Comparison of ENCODE assay signal across 8 cellular contexts in the genomic region with DNA sequence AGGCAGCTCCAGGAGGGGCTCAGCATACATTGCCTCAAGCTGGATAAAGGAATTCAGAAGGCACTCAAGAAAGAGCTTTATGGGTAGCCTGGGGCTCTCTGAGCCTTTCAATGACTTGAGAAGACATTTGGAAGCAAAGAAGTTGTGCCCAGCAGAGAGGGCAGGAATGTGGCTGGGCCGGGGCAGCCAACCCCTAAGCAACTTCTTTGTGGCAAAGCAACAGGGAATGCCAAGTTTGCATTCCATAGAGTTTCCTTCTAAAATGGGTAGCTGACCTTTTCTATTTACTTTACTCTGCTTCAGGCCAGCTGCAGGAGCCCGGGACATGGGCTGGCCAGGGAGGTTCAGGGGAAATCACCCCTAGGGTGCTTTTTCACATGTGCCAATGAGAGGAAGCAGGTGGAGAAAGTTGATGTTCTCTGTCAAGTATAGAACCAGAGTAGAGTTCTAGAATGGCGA. TPM values are rescaled to one million over a fixed set of nuclear protein-coding genes. Genes with fewer than 3 reads are reported as not detected.
DNase-seq lines count a peak whose midpoint lies in the region; ATAC-seq and TF ChIP-seq lines count a peak whose summit lies in the region.

No MANE protein-coding gene starts in this region.

- peak overlapping the region; percentile 83 for H3K27ac Mint-ChIP-seq in neural progenitor cell

- H3K9me3 Mint-ChIP-seq in neural progenitor cell, result no peaks in the 10 kb centered on the region

- no peak overlapping the region for H3K4me3 Mint-ChIP-seq in neural progenitor cell

- peak overlapping the region; percentile 85 for H3K27ac ChIP-seq in BLaER1
- H3K27ac ChIP-seq in OCI-LY1 (ENCODE audit: low read depth, low read length, poor library complexity, severe bottlenecking), result peak overlapping the region; percentile 96
- peak overlapping the region; percentile 58 for H3K27ac ChIP-seq in duodenal mucosa (ENCODE audit: low read depth, low read length)
- no peak overlapping the region for H3K27ac ChIP-seq in neural progenitor cell

- H3K9ac ChIP-seq in BLaER1, result peak overlapping the region; percentile 58; the same call in 1 of the 2 replicates
- H3K9ac ChIP-seq in OCI-LY1 (ENCODE audit: low read length), result peak overlapping the region; percentile 18; the same call in 1 of the 2 replicates
- peak overlapping the region; percentile 25 to 35 for H3K9ac ChIP-seq in duodenal mucosa (ENCODE audit: low read depth in 1 of 2, low read length in 2 of 2)
- no peak overlapping the region for H3K9ac ChIP-seq in neural progenitor cell

- H3K27me3 ChIP-seq in BLaER1 (no peaks in the 10 kb centered on the region; the same call in 1 of the 2 replicates), OCI-LY1 (ENCODE audit: insufficient read depth, low read length) (no peaks in the 10 kb centered on the region), duodenal mucosa (ENCODE audit: control insufficient read depth in 1 of 2, insufficient read depth in 2 of 2, low read length in 2 of 2) (no peaks in the 10 kb centered on the region), neural progenitor cell (no peaks in the 10 kb centered on the region)

- no peaks in the 10 kb centered on the region for H3K9me2 ChIP-seq in OCI-LY1 (ENCODE audit: low read depth, low read length)

- H3K36me3 ChIP-seq in BLaER1, result peaks cover 56% of the 10 kb centered on the region
- peaks cover 52% of the 10 kb centered on the region for H3K36me3 ChIP-seq in OCI-LY1 (ENCODE audit: insufficient read depth, low read length)
- H3K36me3 ChIP-seq in duodenal mucosa (ENCODE audit: control insufficient read depth in 1 of 2, insufficient read depth in 2 of 2, low read length in 2 of 2), result peaks cover 0 to 9% of the 10 kb centered on the region in 2 donors
- no peaks in the 10 kb centered on the region for H3K36me3 ChIP-seq in neural progenitor cell

- H3K4me1 Mint-ChIP-seq in neural progenitor cell, result peaks cover 21% of the 10 kb centered on the region

- TF ChIP-seq CTCF in OCI-LY1 (IDR thresholded peaks at IDR 0.05; ENCODE audit: low read length), result no peak
- TF ChIP-seq CTCF in neural progenitor cell (IDR thresholded peaks at IDR 0.05), result no peak

- no peak for DNase-seq in neural progenitor cell (ENCODE audit: low spot score)
- DNase-seq in HT-29 (ENCODE audit: low spot score), result no peak

- H2AFZ ChIP-seq in OCI-LY1 (ENCODE audit: low read length), result no peak overlapping the region
- no peak overlapping the region for H2AFZ ChIP-seq in neural progenitor cell (replicated peaks)

- H3F3A ChIP-seq in OCI-LY1 (ENCODE audit: insufficient read depth, low read length), result peaks cover 9% of the 10 kb centered on the region; the same call in 1 of the 2 replicates
- no peaks in the 10 kb centered on the region for H3F3A ChIP-seq in neural progenitor cell (ENCODE audit: low read depth)

- H4K20me1 ChIP-seq in BLaER1, result peaks cover 30% of the 10 kb centered on the region
- H4K20me1 ChIP-seq in OCI-LY1 (ENCODE audit: insufficient read depth, low read length), result no peaks in the 10 kb centered on the region
- H4K20me1 ChIP-seq in neural progenitor cell (ENCODE audit: low read depth), result peaks cover 54% of the 10 kb centered on the region

- H3K79me2 ChIP-seq in OCI-LY1 (ENCODE audit: insufficient read depth, low read length) (no peaks in the 10 kb centered on the region), neural progenitor cell (ENCODE audit: low read depth) (peaks cover 70% of the 10 kb centered on the region)

- H3K4me1 ChIP-seq in BLaER1 (peaks cover 98% of the 10 kb centered on the region), OCI-LY1 (ENCODE audit: insufficient read depth, low read length, severe bottlenecking) (peaks cover 92% of the 10 kb centered on the region), duodenal mucosa (ENCODE audit: control insufficient read depth in 1 of 2, insufficient read depth in 2 of 2, low read length in 2 of 2) (peaks cover 93% of the 10 kb centered on the region in 2 donors), neural progenitor cell (peaks cover 7% of the 10 kb centered on the region)

- peaks cover 18% of the 10 kb centered on the region for H3K36me3 Mint-ChIP-seq in neural progenitor cell

- peaks cover 34% of the 10 kb centered on the region for H3K9me3 ChIP-seq in BLaER1
- H3K9me3 ChIP-seq in OCI-LY1 (ENCODE audit: low read length), result 0 out of 2 replicates have a peak, but pooled peaks cover 3% of the 10 kb centered on the region
- H3K9me3 ChIP-seq in duodenal mucosa (ENCODE audit: control insufficient read depth in 1 of 2, low read length in 2 of 2), result no peaks in the 10 kb centered on the region
- H3K9me3 ChIP-seq in neural progenitor cell (ENCODE audit: low read depth), result no peaks in the 10 kb centered on the region

- H3K27me3 Mint-ChIP-seq in neural progenitor cell (ENCODE audit: insufficient read depth, low read depth), result no peaks in the 10 kb centered on the region

- H3K4me2 ChIP-seq in BLaER1 (peak overlapping the region; percentile 85), OCI-LY1 (ENCODE audit: low read length) (peak overlapping the region; percentile 20; the same call in 1 of the 2 replicates), neural progenitor cell (no peak overlapping the region)

- H3K4me3 ChIP-seq in BLaER1, result peak overlapping the region; percentile 46
- no peak overlapping the region for H3K4me3 ChIP-seq in OCI-LY1 (ENCODE audit: low read depth, low read length, poor library complexity, severe bottlenecking)
- peak overlapping the region; percentile 19 to 28 for H3K4me3 ChIP-seq in duodenal mucosa (ENCODE audit: low read depth in 1 of 2, low read length in 2 of 2)
- no peak overlapping the region for H3K4me3 ChIP-seq in neural progenitor cell

- ATAC-seq in HG03469 (IDR thresholded peaks at IDR 0.05; ENCODE audit: unreplicated experiment), result no peak
- ATAC-seq in HG03025 (IDR thresholded peaks at IDR 0.05; ENCODE audit: low FRiP score, unreplicated experiment), result no peak
- no peak for ATAC-seq in HG03521 (IDR thresholded peaks at IDR 0.05; ENCODE audit: unreplicated experiment)

RNA-seq across cellular contexts. Expression of gene CCDC12, which starts 45.6 kb away (rescaled TPM):
- total RNA-seq in neural progenitor cell (ENCODE audit: low replicate concordance), result 17.9 and 44.0 TPM in 2 replicates
- total RNA-seq in HT-29 (2014; rRNA removed; shearing (Covaris generic)), result 38.2 and 39.4 TPM in 2 replicates

RNA-seq across cellular contexts. Expression of gene NBEAL2, which starts 48.5 kb away (rescaled TPM):
- 6.3 and 19.1 TPM in 2 replicates for total RNA-seq in neural progenitor cell (ENCODE audit: low replicate concordance)
- total RNA-seq in HT-29 (2014; rRNA removed; shearing (Covaris generic)), result 154 and 168 TPM in 2 replicates

RNA-seq across cellular contexts. Expression of gene PTH1R, which starts 53.5 kb away (rescaled TPM):
- 0.43 TPM in 1 of 2 replicates, not detected in the other for total RNA-seq in neural progenitor cell (ENCODE audit: low replicate concordance)
- not detected in 2 replicates for total RNA-seq in HT-29 (2014; rRNA removed; shearing (Covaris generic))

Comparison
In these comparisons a context has a peak if more than half of its experiments do, and no peak if none do; other contexts are left out.
1. H3K4me3 ChIP-seq: peak in BLaER1 (single experiment) and duodenal mucosa (2 of 2); none in OCI-LY1 (single experiment) and neural progenitor cell (single experiment).